In genomic region chr14:24195186-24196070, GRCh38 we compare ENCODE assay signal across 1 cellular context.
TF ChIP-seq lines count a peak whose summit lies in the region.

TM9SF1 (minus strand) TSS chr14:24195441; CDS start chr14:24195019, 422 bp downstream.

TF ChIP-seq in HEK293, 187 proteins besides CTCF, POLR2A, EP300 and RAD21 (continued from another document):
- TF ChIP-seq ZBTB7A (tag by site-specific recombination; IDR thresholded peaks at IDR 0.05; ENCODE audit: low read depth) (peak; percentile 95), ZNF169 (tag by site-specific recombination; IDR thresholded peaks at IDR 0.05) (no peak), ZSCAN16 (tag by site-specific recombination; IDR thresholded peaks at IDR 0.05) (no peak), ZNF18 (tag by site-specific recombination; IDR thresholded peaks at IDR 0.05) (peak; percentile 26; the same call in 1 of the 2 replicates), YY1 (tag by site-specific recombination; IDR thresholded peaks at IDR 0.05) (peak; percentile 49), ZNF311 (tag by site-specific recombination; IDR thresholded peaks at IDR 0.05; ENCODE audit: borderline replicate concordance) (no peak), ZNF544 (tag by site-specific recombination; IDR thresholded peaks at IDR 0.05) (no peak), ZBTB1 (tag by site-specific recombination; IDR thresholded peaks at IDR 0.05) (no peak), ZNF843 (tag by site-specific recombination; IDR thresholded peaks at IDR 0.05) (peak; percentile 34; the same call in 1 of the 2 replicates), ZSCAN30 (tag by site-specific recombination; IDR thresholded peaks at IDR 0.05) (peak; percentile 29; the same call in 1 of the 2 replicates), ZNF501 (tag by site-specific recombination; IDR thresholded peaks at IDR 0.05) (no peak; the same call in 1 of the 2 replicates), ZNF701 (tag by site-specific recombination; IDR thresholded peaks at IDR 0.05) (no peak), ZNF292 (tag by site-specific recombination; IDR thresholded peaks at IDR 0.05; ENCODE audit: borderline replicate concordance, low read depth) (no peak), ZNF248 (tag by site-specific recombination; IDR thresholded peaks at IDR 0.05) (no peak), KLF1 (tag by site-specific recombination; IDR thresholded peaks at IDR 0.05) (peak; percentile 38; the same call in 1 of the 2 replicates), ZNF670 (tag by site-specific recombination; IDR thresholded peaks at IDR 0.05; ENCODE audit: low read depth) (no peak), ZNF324 (tag by site-specific recombination; IDR thresholded peaks at IDR 0.05) (peak; percentile 88; the same call in 1 of the 2 replicates), ZNF677 (tag by site-specific recombination; IDR thresholded peaks at IDR 0.05) (no peak), ZNF600 (tag by site-specific recombination; IDR thresholded peaks at IDR 0.05) (peak; percentile 73), ZNF112 (tag by site-specific recombination; IDR thresholded peaks at IDR 0.05) (no peak), ZNF529 (tag by site-specific recombination; IDR thresholded peaks at IDR 0.05; ENCODE audit: insufficient replicate concordance) (no peak), ZNF707 (tag by site-specific recombination; IDR thresholded peaks at IDR 0.05) (no peak), KLF17 (tag by site-specific recombination; IDR thresholded peaks at IDR 0.05) (0 out of 2 replicates have a peak, but pooled peaks have one; percentile 77), ZNF518A (tag by site-specific recombination; conservative IDR thresholded peaks at IDR 0.05; ENCODE audit: low read depth) (peak; percentile 57; the same call in 1 of the 2 replicates), ZNF354C (tag by site-specific recombination; IDR thresholded peaks at IDR 0.05; ENCODE audit: borderline replicate concordance, low read depth) (no peak), ZEB2 (tag by site-specific recombination; IDR thresholded peaks at IDR 0.05) (peak; percentile 89), ZNF558 (tag by site-specific recombination; IDR thresholded peaks at IDR 0.05) (no peak), ZNF626 (tag by site-specific recombination; IDR thresholded peaks at IDR 0.05) (no peak), ZNF830 (tag by site-specific recombination; IDR thresholded peaks at IDR 0.05; ENCODE audit: low read depth) (no peak), ZNF621 (tag by site-specific recombination; IDR thresholded peaks at IDR 0.05) (no peak), GFI1B (tag by site-specific recombination; IDR thresholded peaks at IDR 0.05) (no peak), GLIS1 (tag by site-specific recombination; IDR thresholded peaks at IDR 0.05) (peak; percentile 87)
- TF ChIP-seq, protein P1, sequence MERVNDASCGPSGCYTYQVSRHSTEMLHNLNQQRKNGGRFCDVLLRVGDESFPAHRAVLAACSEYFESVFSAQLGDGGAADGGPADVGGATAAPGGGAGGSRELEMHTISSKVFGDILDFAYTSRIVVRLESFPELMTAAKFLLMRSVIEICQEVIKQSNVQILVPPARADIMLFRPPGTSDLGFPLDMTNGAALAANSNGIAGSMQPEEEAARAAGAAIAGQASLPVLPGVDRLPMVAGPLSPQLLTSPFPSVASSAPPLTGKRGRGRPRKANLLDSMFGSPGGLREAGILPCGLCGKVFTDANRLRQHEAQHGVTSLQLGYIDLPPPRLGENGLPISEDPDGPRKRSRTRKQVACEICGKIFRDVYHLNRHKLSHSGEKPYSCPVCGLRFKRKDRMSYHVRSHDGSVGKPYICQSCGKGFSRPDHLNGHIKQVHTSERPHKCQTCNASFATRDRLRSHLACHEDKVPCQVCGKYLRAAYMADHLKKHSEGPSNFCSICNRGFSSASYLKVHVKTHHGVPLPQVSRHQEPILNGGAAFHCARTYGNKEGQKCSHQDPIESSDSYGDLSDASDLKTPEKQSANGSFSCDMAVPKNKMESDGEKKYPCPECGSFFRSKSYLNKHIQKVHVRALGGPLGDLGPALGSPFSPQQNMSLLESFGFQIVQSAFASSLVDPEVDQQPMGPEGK (tag by site-specific recombination; IDR thresholded peaks at IDR 0.05) = peak; percentile 92
- TF ChIP-seq, protein P2, sequence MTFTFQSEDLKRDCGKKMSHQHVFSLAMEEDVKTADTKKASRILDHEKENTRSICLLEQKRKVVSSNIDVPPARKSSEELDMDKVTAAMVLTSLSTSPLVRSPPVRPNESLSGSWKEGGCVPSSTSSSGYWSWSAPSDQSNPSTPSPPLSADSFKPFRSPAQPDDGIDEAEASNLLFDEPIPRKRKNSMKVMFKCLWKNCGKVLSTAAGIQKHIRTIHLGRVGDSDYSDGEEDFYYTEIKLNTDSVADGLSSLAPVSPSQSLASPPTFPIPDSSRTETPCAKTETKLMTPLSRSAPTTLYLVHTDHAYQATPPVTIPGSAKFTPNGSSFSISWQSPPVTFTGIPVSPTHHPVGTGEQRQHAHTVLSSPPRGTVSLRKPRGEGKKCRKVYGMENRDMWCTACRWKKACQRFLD (tag by site-specific recombination; IDR thresholded peaks at IDR 0.05) = 0 out of 2 replicates have a peak, but pooled peaks have one; percentile 65
- TF ChIP-seq, protein P3, sequence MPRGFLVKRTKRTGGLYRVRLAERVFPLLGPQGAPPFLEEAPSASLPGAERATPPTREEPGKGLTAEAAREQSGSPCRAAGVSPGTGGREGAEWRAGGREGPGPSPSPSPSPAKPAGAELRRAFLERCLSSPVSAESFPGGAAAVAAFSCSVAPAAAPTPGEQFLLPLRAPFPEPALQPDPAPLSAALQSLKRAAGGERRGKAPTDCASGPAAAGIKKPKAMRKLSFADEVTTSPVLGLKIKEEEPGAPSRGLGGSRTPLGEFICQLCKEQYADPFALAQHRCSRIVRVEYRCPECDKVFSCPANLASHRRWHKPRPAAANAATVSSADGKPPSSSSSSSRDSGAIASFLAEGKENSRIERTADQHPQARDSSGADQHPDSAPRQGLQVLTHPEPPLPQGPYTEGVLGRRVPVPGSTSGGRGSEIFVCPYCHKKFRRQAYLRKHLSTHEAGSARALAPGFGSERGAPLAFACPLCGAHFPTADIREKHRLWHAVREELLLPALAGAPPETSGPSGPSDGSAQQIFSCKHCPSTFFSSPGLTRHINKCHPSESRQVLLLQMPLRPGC (tag by site-specific recombination; IDR thresholded peaks at IDR 0.05) = peak; percentile 23; the same call in 1 of the 2 replicates
